Comparison of ENCODE assay signal across 7 cellular contexts in genomic region chr2:24421668-24422067, GRCh38.
A peak's percentile ranks its signal among the peaks of the same experiment; 100 is the strongest.
DNase-seq lines count a peak whose midpoint lies in the region; ATAC-seq and TF ChIP-seq lines count a peak whose summit lies in the region.

No MANE protein-coding gene starts in this region.

- no peak for ATAC-seq in GM19324 (IDR thresholded peaks at IDR 0.05; ENCODE audit: low FRiP score, unreplicated experiment)

- TF ChIP-seq CTCF in GM12873 (IDR thresholded peaks at IDR 0.05; ENCODE audit: insufficient read depth, low read depth, low read length, missing control alignments), result peak; percentile 60

- peak; percentile 20 for DNase-seq in NCI-H226
- DNase-seq in activated CD4-positive, alpha-beta T cell treated with anti-CD3 and anti-CD28 coated beads, Interleukin-2, amount 50 U/mL, for 1 hour, result peak; percentile 43
- DNase-seq in effector CD4-positive, alpha-beta T cell, result peak; percentile 40
- DNase-seq in medulla oblongata (ENCODE audit: extremely low spot score), result peak; percentile 80
- DNase-seq in stimulated activated CD8-positive, alpha-beta memory T cell treated with anti-CD3 and anti-CD28 coated beads, Interleukin-4, amount 100 ng/mL, for 24 hours (ENCODE audit: low read depth), result peak; percentile 39

Comparison
In these comparisons a context has a peak if more than half of its experiments do, and no peak if none do; other contexts are left out.
1. DNase-seq: peak in every context shown above with its lines; median percentile 80 in medulla oblongata; 43 in activated CD4-positive, alpha-beta T cell treated with anti-CD3 and anti-CD28 coated beads, Interleukin-2, amount 50 U/mL, for 1 hour; 40 in effector CD4-positive, alpha-beta T cell; 39 in stimulated activated CD8-positive, alpha-beta memory T cell treated with anti-CD3 and anti-CD28 coated beads, Interleukin-4, amount 100 ng/mL, for 24 hours; 20 in NCI-H226.